Comparison of ENCODE assay signal across 1 cellular context in the genomic region with DNA sequence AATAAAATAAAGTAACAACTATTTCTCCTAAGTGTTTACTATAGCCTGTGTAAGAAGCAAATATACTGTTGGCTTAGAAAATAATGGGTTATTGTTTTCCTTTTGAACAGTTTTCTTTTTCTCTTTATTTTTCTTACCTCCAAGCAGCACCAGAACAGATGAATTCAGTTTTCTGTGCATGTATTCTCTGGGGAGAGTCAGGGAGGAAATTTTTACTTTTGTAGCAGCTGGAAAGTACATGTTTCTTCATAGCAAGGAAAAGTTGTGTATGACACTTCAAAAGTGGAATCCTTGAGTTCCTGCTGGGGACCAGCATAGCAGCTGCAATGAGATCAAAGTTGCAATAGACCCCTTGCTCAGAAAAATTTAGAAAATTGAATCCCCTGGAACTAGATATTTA.
TF ChIP-seq lines count a peak whose summit lies in the region.

No MANE protein-coding gene starts in this region.

TF ChIP-seq in A549, 52 proteins besides CTCF, POLR2A, EP300 and RAD21 (continued from another document):
- TF ChIP-seq, protein P1, sequence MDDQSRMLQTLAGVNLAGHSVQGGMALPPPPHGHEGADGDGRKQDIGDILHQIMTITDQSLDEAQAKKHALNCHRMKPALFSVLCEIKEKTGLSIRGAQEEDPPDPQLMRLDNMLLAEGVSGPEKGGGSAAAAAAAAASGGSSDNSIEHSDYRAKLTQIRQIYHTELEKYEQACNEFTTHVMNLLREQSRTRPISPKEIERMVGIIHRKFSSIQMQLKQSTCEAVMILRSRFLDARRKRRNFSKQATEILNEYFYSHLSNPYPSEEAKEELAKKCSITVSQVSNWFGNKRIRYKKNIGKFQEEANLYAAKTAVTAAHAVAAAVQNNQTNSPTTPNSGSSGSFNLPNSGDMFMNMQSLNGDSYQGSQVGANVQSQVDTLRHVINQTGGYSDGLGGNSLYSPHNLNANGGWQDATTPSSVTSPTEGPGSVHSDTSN (IDR thresholded peaks at IDR 0.05) = no peak
- no peak for TF ChIP-seq RNF2 (IDR thresholded peaks at IDR 0.05; ENCODE audit: borderline replicate concordance, low read depth)
- no peak for TF ChIP-seq FOSL2 (IDR thresholded peaks at IDR 0.05)
- no peak for TF ChIP-seq FOSL2 (CRISPR knock-in tag; IDR thresholded peaks at IDR 0.05)
- no peak for TF ChIP-seq CHD2 (IDR thresholded peaks at IDR 0.05; ENCODE audit: low read length, partially characterized antibody)
- no peak for TF ChIP-seq MAZ (IDR thresholded peaks at IDR 0.05; ENCODE audit: borderline replicate concordance, low read depth, low read length)
- TF ChIP-seq RFX5 (IDR thresholded peaks at IDR 0.05) = no peak
- TF ChIP-seq TFCP2L1 (CRISPR knock-in tag; IDR thresholded peaks at IDR 0.05) = no peak
- no peak for TF ChIP-seq JUN (IDR thresholded peaks at IDR 0.05)
